Comparison of ENCODE assay signal across 1 cellular context in genomic region chr15:52261026-52261425, GRCh38.
TF ChIP-seq lines count a peak whose summit lies in the region.

No MANE protein-coding gene starts in this region.

TF ChIP-seq in IMR-90, 13 proteins besides CTCF, POLR2A, EP300 and RAD21 (continued from another document):
- TF ChIP-seq RCOR1 (IDR thresholded peaks at IDR 0.05; ENCODE audit: insufficient replicate concordance, low read length) (no peak), MXI1 (IDR thresholded peaks at IDR 0.05; ENCODE audit: borderline replicate concordance, low read depth, low read length) (no peak)
